Comparison of ENCODE assay signal across 10 cellular contexts in the genomic region with DNA sequence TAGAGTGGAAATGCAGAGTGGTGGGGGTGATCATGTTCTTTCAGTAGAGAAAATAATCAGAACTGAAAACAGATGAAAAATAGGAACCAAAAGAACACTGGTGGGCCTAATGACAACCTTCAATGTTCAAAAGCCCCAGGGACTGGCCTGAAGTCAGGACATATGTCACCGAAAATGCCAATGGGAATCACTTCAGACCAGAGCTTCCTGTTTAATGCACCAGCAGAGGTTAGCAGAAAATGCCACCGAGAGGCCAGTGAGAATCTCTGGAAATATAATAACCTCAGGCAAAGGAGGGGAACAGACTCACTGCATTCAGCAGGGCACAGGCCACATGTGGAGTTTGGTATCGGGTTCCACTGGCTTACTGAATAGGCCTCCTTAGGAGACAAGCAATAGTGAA. TPM values are rescaled to one million over a fixed set of nuclear protein-coding genes. Genes with fewer than 3 reads are reported as not detected.
DNase-seq lines count a peak whose midpoint lies in the region; ATAC-seq, FAIRE-seq and TF ChIP-seq lines count a peak whose summit lies in the region.
"Had no signal": no experiment of that assay in that cellular context is flagged by ENCODE, and none has a peak within 500 bp of the region (broad histone marks: within the 10 kb centered on the region; RNA-seq: fewer than 3 reads in every experiment).

No MANE protein-coding gene starts in this region.

- peaks cover 44 to 49% of the 10 kb centered on the region in 2 donors for H3K27me3 Mint-ChIP-seq in natural killer cell (ENCODE audit: low read depth in 2 of 2)
- H3K27me3 Mint-ChIP-seq in activated T-cell treated with anti-CD3 and anti-CD28 coated beads, Interleukin-2, amount 50 U/mL, for 24 hours, result no peaks in the 10 kb centered on the region
- H3K27me3 Mint-ChIP-seq: T-helper 17 cell had no signal

- TF ChIP-seq CTCF in foreskin fibroblast (IDR thresholded peaks at IDR 0.05; ENCODE audit: low read depth, low read length) (no peak), tibial artery (IDR thresholded peaks at IDR 0.05) (no peak), natural killer cell (IDR thresholded peaks at IDR 0.05) (no peak)

- no peak for TF ChIP-seq POLR2A in GM12891 (IDR thresholded peaks at IDR 0.05; ENCODE audit: low read depth, low read length)

- H3K4me3 Mint-ChIP-seq in natural killer cell, result no peak overlapping the region
- H3K4me3 Mint-ChIP-seq in activated T-cell treated with anti-CD3 and anti-CD28 coated beads, Interleukin-2, amount 50 U/mL, for 24 hours, result no peak overlapping the region
- H3K4me3 Mint-ChIP-seq: T-helper 17 cell had no signal

- intact Hi-C loops in tibial artery (cut with DNase I; ENCODE audit: low total_unique reads), result no loop called here
- intact Hi-C loops in natural killer cell (cut with micrococcal nuclease), result no loop called here

- no peak for DNase-seq in GM12891 (ENCODE audit: insufficient read length, low spot score)
- peak; percentile 26 to 75 for DNase-seq in foreskin fibroblast
- DNase-seq in GM19239 (ENCODE audit: insufficient read length, low spot score), result no peak
- no peak for DNase-seq in tibial artery
- no peak for DNase-seq in natural killer cell
- no peak for DNase-seq in activated T-cell treated with anti-CD3 and anti-CD28 coated beads, Interleukin-2, amount 50 U/mL, for 24 hours
- DNase-seq: foreskin keratinocyte, T-helper 17 cell had no signal

- no peaks in the 10 kb centered on the region for H3K27me3 ChIP-seq in tibial artery
- H3K27me3 ChIP-seq: foreskin keratinocyte had no signal

- H3K27ac ChIP-seq in tibial artery, result no peak overlapping the region
- H3K27ac ChIP-seq: foreskin keratinocyte had no signal

- H3K4me3 ChIP-seq in foreskin fibroblast (ENCODE audit: low read depth in 1 of 2, low read length in 2 of 2) (no peak overlapping the region), tibial artery (no peak overlapping the region)

- FAIRE-seq in GM12891 (lab: Jason Lieb, UNC) (no peak), GM19239 (lab: Jason Lieb, UNC) (no peak)

- no peaks in the 10 kb centered on the region for H3K36me3 Mint-ChIP-seq in natural killer cell
- H3K36me3 Mint-ChIP-seq in activated T-cell treated with anti-CD3 and anti-CD28 coated beads, Interleukin-2, amount 50 U/mL, for 24 hours (ENCODE audit: low read depth), result no peaks in the 10 kb centered on the region

- no peak overlapping the region for H3K27ac Mint-ChIP-seq in natural killer cell
- no peak overlapping the region for H3K27ac Mint-ChIP-seq in activated T-cell treated with anti-CD3 and anti-CD28 coated beads, Interleukin-2, amount 50 U/mL, for 24 hours
- H3K27ac Mint-ChIP-seq: T-helper 17 cell had no signal

- H3K4me1 Mint-ChIP-seq in natural killer cell, result peaks cover 16 to 27% of the 10 kb centered on the region in 2 donors
- peaks cover 2% of the 10 kb centered on the region for H3K4me1 Mint-ChIP-seq in activated T-cell treated with anti-CD3 and anti-CD28 coated beads, Interleukin-2, amount 50 U/mL, for 24 hours (ENCODE audit: low read depth)
- H3K4me1 Mint-ChIP-seq: T-helper 17 cell had no signal

- H3K4me1 ChIP-seq in tibial artery, result no peaks in the 10 kb centered on the region

- no peaks in the 10 kb centered on the region for H3K9me3 Mint-ChIP-seq in natural killer cell
- no peaks in the 10 kb centered on the region for H3K9me3 Mint-ChIP-seq in activated T-cell treated with anti-CD3 and anti-CD28 coated beads, Interleukin-2, amount 50 U/mL, for 24 hours

- H3K9me3 ChIP-seq in tibial artery, result no peaks in the 10 kb centered on the region

- peaks cover 0 to 12% (median 0%) of the 10 kb centered on the region in 3 donors for H3K36me3 ChIP-seq in tibial artery

- ATAC-seq in GM21576 (IDR thresholded peaks at IDR 0.05; ENCODE audit: unreplicated experiment), result peak; percentile 48
- peak; percentile 63 for ATAC-seq in HG03460 (IDR thresholded peaks at IDR 0.05; ENCODE audit: unreplicated experiment)
- no peak for ATAC-seq in natural killer cell
- ATAC-seq: foreskin keratinocyte, T-helper 17 cell had no signal

TF ChIP-seq in GM12891, 5 proteins besides CTCF, POLR2A, EP300 and RAD21:
- TF ChIP-seq PAX5 (IDR thresholded peaks at IDR 0.05; ENCODE audit: insufficient read depth, low read length, severe bottlenecking) (no peak), POLR2AphosphoS5 (IDR thresholded peaks at IDR 0.05; ENCODE audit: low read depth, low read length) (no peak), SPI1 (IDR thresholded peaks at IDR 0.05; ENCODE audit: low read depth, low read length) (0 out of 2 replicates have a peak, but pooled peaks have one; percentile 6)
TF ChIP-seq in GM12891: peak in this region for 1.

RNA-seq across cellular contexts. Expression of a gene that starts 15.9 kb away (rescaled TPM):
- polyA plus RNA-seq in GM12891 (2012; ENCODE audit: low read depth, missing spikeins), result 88.3 TPM
- 10 to 100 TPM; 27.4 to 34.0 (median 28.6) TPM for total RNA-seq in natural killer cell

Comparison
In these comparisons a context has a peak if more than half of its experiments do, and no peak if none do; other contexts are left out.
1. DNase-seq: peak in foreskin fibroblast (2 of 2); none in GM12891 (single experiment), GM19239 (single experiment), tibial artery (0 of 2), natural killer cell (single experiment) and activated T-cell treated with anti-CD3 and anti-CD28 coated beads, Interleukin-2, amount 50 U/mL, for 24 hours (single experiment).
2. ATAC-seq: peak in GM21576 (single experiment) and HG03460 (single experiment); none in natural killer cell (0 of 3).